8 cellular contexts compared by ENCODE assay signal in the genomic region with DNA sequence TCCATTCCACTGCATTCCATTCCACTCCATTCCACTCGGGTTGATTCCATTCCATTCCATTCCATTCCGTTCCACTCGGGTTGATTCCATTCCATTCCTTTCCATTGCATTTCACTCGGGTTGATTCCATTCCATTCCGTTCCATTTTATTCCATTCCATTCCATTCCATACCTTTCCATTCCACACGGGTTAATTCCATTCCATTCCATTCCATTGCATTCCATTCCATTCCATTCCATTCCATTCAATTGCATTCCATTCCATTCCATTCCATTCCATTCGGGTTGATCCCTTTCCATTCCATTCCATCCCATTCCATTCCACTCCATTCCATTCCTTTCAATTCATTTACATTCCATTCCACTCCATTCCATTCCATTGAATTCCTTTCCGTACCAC.
DNase-seq lines count a peak whose midpoint lies in the region; ATAC-seq and TF ChIP-seq lines count a peak whose summit lies in the region.
"Not testable (repeated sequence)": the region's sequence is repeated elsewhere in the genome, so short reads cannot be mapped to it uniquely, and the experiment has no call there.

No MANE protein-coding gene starts in this region.

- peaks cover 37% of the 10 kb centered on the region for H3K36me3 Mint-ChIP-seq in CD4-positive, CD25-positive, alpha-beta regulatory T cell
- H3K36me3 Mint-ChIP-seq in T-helper 17 cell (ENCODE audit: low read depth), result peaks cover 16% of the 10 kb centered on the region

- H3K9me3 Mint-ChIP-seq in CD4-positive, CD25-positive, alpha-beta regulatory T cell, result peaks cover 5 to 87% (median 60%) of the 10 kb centered on the region in 7 donors

- peak in 1 of 3 donors; percentile 59 for DNase-seq in CD4-positive, CD25-positive, alpha-beta regulatory T cell
- DNase-seq in T-helper 17 cell; left lung; sciatic nerve (ENCODE audit: low spot score): not testable (repeated sequence)
- peak; percentile 33 for DNase-seq in fibroblast of mammary gland (ENCODE audit: low read depth)

- H3K27ac ChIP-seq in CD4-positive, CD25-positive, alpha-beta regulatory T cell (ENCODE audit: insufficient read depth, low read length, poor library complexity, severe bottlenecking); left lung: not testable (repeated sequence)

- not testable (repeated sequence) for H3K4me1 ChIP-seq in CD4-positive, CD25-positive, alpha-beta regulatory T cell (ENCODE audit: control insufficient read depth, insufficient read depth, low read length, poor library complexity, severe bottlenecking); left lung

- not testable (repeated sequence) for TF ChIP-seq CTCF in fibroblast of mammary gland (conservative IDR thresholded peaks at IDR 0.05; ENCODE audit: control insufficient read depth, insufficient read depth, low read depth, low read length); left lung (IDR thresholded peaks at IDR 0.05)

- peaks cover 0 to 34% (median 3%) of the 10 kb centered on the region in 4 donors for H3K4me1 Mint-ChIP-seq in CD4-positive, CD25-positive, alpha-beta regulatory T cell
- H3K4me1 Mint-ChIP-seq in T-helper 17 cell, result not testable (repeated sequence)

- not testable (repeated sequence) for H3K36me3 ChIP-seq in CD4-positive, CD25-positive, alpha-beta regulatory T cell (ENCODE audit: control insufficient read depth, insufficient read depth, low read length); left lung

- intact Hi-C loops in left lung (cut with DNase I); sciatic nerve (cut with DNase I): not testable (repeated sequence)

- peak; percentile 43 to 55 for ATAC-seq in CD4-positive, CD25-positive, alpha-beta regulatory T cell (ENCODE audit: low read depth in 2 of 2)
- peak; percentile 29 for ATAC-seq in GM19463 (IDR thresholded peaks at IDR 0.05; ENCODE audit: unreplicated experiment)
- peak; percentile 44 for ATAC-seq in HG02852 (IDR thresholded peaks at IDR 0.05; ENCODE audit: unreplicated experiment)
- ATAC-seq in HG03571 (IDR thresholded peaks at IDR 0.05; ENCODE audit: unreplicated experiment), result peak; percentile 44
- ATAC-seq in T-helper 17 cell, result peak; percentile 54
- ATAC-seq in left lung, result peak; percentile 68
- ATAC-seq in sciatic nerve, result peak; percentile 81

- H3K27me3 ChIP-seq in CD4-positive, CD25-positive, alpha-beta regulatory T cell (ENCODE audit: control insufficient read depth, insufficient read depth, low read length); left lung: not testable (repeated sequence)

- H3K27ac Mint-ChIP-seq in CD4-positive, CD25-positive, alpha-beta regulatory T cell; T-helper 17 cell: not testable (repeated sequence)

- not testable (repeated sequence) for H3K4me3 ChIP-seq in CD4-positive, CD25-positive, alpha-beta regulatory T cell (ENCODE audit: low read depth, low read length); fibroblast of mammary gland (ENCODE audit: control insufficient read depth, low read depth, low read length); left lung

- peaks cover 55 to 61% of the 10 kb centered on the region in 2 experiments for H3K9me3 ChIP-seq in CD4-positive, CD25-positive, alpha-beta regulatory T cell (ENCODE audit: control insufficient read depth in 2 of 2, low read length in 2 of 2)
- peaks cover 55% of the 10 kb centered on the region for H3K9me3 ChIP-seq in T-helper 17 cell (ENCODE audit: control insufficient read depth, low read length, poor library complexity, severe bottlenecking)
- peaks cover 3 to 91% of the 10 kb centered on the region in 2 donors for H3K9me3 ChIP-seq in left lung

- H3K27me3 Mint-ChIP-seq in CD4-positive, CD25-positive, alpha-beta regulatory T cell; T-helper 17 cell: not testable (repeated sequence)

- not testable (repeated sequence) for H3K4me3 Mint-ChIP-seq in CD4-positive, CD25-positive, alpha-beta regulatory T cell; T-helper 17 cell

Comparison
In these comparisons a context has a peak if more than half of its experiments do, and no peak if none do; other contexts are left out.
1. ATAC-seq: peak in every context shown above with its lines; median percentile 81 in sciatic nerve; 68 in left lung; 54 in T-helper 17 cell; 49 in CD4-positive, CD25-positive, alpha-beta regulatory T cell; 44 in HG02852; 44 in HG03571; 29 in GM19463.